8 cellular contexts compared by ENCODE assay signal in genomic region chr12:111405149-111405855, GRCh38. TPM values are rescaled to one million over a fixed set of nuclear protein-coding genes. Genes with fewer than 3 reads are reported as not detected.
A peak's percentile ranks its signal among the peaks of the same experiment; 100 is the strongest.
DNase-seq lines count a peak whose midpoint lies in the region; ATAC-seq and TF ChIP-seq lines count a peak whose summit lies in the region.

No MANE protein-coding gene starts in this region.

- H4K20me1 ChIP-seq in smooth muscle cell (ENCODE audit: low read depth) = peaks cover 17% of the 10 kb centered on the region

- peaks cover 40% of the 10 kb centered on the region for H3K79me2 ChIP-seq in smooth muscle cell (ENCODE audit: low read depth)

- H3K4me2 ChIP-seq in smooth muscle cell = peak overlapping the region; percentile 97

- TF ChIP-seq POLR2A in breast epithelium (IDR thresholded peaks at IDR 0.05) = no peak

- intact Hi-C loops in breast epithelium (cut with DNase I; ENCODE audit: low total_unique reads) = no loop called here

- no peak overlapping the region for H3K9ac ChIP-seq in smooth muscle cell (ENCODE audit: low read depth)

- no peaks in the 10 kb centered on the region for H3K36me3 ChIP-seq in WERI-Rb-1
- H3K36me3 ChIP-seq in breast epithelium = no peaks in the 10 kb centered on the region
- H3K36me3 ChIP-seq in smooth muscle cell (ENCODE audit: low read depth) = no peaks in the 10 kb centered on the region

- TF ChIP-seq CTCF in AG09309 (IDR thresholded peaks at IDR 0.05; ENCODE audit: control insufficient read depth, insufficient read depth, low read depth, low read length, missing control alignments) (peak; percentile 21), WERI-Rb-1 (IDR thresholded peaks at IDR 0.05; ENCODE audit: low read depth, low read length) (peak; percentile 65), breast epithelium (IDR thresholded peaks at IDR 0.05) (peak in 2 of 3 donors; percentile 19 to 21), smooth muscle cell (IDR thresholded peaks at IDR 0.05; ENCODE audit: borderline replicate concordance, insufficient read depth, poor library complexity, severe bottlenecking) (peak; percentile 50)

- H3K27me3 ChIP-seq in WERI-Rb-1 (ENCODE audit: insufficient read depth, low read depth, severe bottlenecking) (no peaks in the 10 kb centered on the region), breast epithelium (no peaks in the 10 kb centered on the region), smooth muscle cell (ENCODE audit: low read depth) (no peaks in the 10 kb centered on the region)

- no peak overlapping the region for H2AFZ ChIP-seq in smooth muscle cell (ENCODE audit: low read depth)

- DNase-seq in AG09309 (ENCODE audit: low read depth) (no peak), NCI-H2196 treated with DMSO at 0.1 percent for 48 hours (lab: John Stamatoyannopoulos, UW; ENCODE audit: unreplicated experiment) (peak; percentile 87), WERI-Rb-1 (peak; percentile 96), breast epithelium (ENCODE audit: low spot score in 2 of 2) (peak; percentile 85 to 90), iPS-NIHi11 (ENCODE audit: low spot score) (peak; percentile 94), smooth muscle cell (lab: John Stamatoyannopoulos, UW; ENCODE audit: unreplicated experiment) (peak; percentile 91)

- ATAC-seq in GM18909 (IDR thresholded peaks at IDR 0.05; ENCODE audit: poor library complexity, unreplicated experiment) (peak; percentile 62), HG03139 (IDR thresholded peaks at IDR 0.05; ENCODE audit: unreplicated experiment) (peak; percentile 49)

- H3K27ac ChIP-seq in WERI-Rb-1 (peak overlapping the region; percentile 25; the same call in 1 of the 2 replicates), breast epithelium (peak overlapping the region; percentile 93), smooth muscle cell (ENCODE audit: low read depth) (peak overlapping the region; percentile 72)

- WGBS in smooth muscle cell (ENCODE audit: low lambda C conversion rate) = 2% methylated on average over 42 of the region's 59 CpGs

- peaks cover 13% of the 10 kb centered on the region for H3F3A ChIP-seq in smooth muscle cell (ENCODE audit: low read depth)

- no peaks in the 10 kb centered on the region for H3K9me3 ChIP-seq in WERI-Rb-1 (ENCODE audit: severe bottlenecking)
- no peaks in the 10 kb centered on the region for H3K9me3 ChIP-seq in breast epithelium
- no peaks in the 10 kb centered on the region for H3K9me3 ChIP-seq in smooth muscle cell (replicated peaks; ENCODE audit: low read depth)

- peak overlapping the region; percentile 66 for H3K4me3 ChIP-seq in AG09309 (ENCODE audit: control insufficient read depth, low read depth, low read length)
- peak overlapping the region; percentile 45 for H3K4me3 ChIP-seq in WERI-Rb-1 (ENCODE audit: low read depth, low read length)
- H3K4me3 ChIP-seq in breast epithelium = peak overlapping the region; percentile 68 to 92 (median 90)
- H3K4me3 ChIP-seq in smooth muscle cell = peak overlapping the region; percentile 87

- peaks cover 6 to 8% of the 10 kb centered on the region in 2 donors for H3K4me1 ChIP-seq in breast epithelium
- H3K4me1 ChIP-seq in smooth muscle cell (ENCODE audit: low read depth) = peaks cover 28% of the 10 kb centered on the region

RNA-seq across cellular contexts. Expression of gene SH2B3, which starts 0.4 kb away (rescaled TPM):
- total RNA-seq in breast epithelium (10 to 100 TPM; 13.9 to 27.4 (median 17.4) TPM), smooth muscle cell (5.2 and 6.1 TPM in 2 replicates)
- polyA plus RNA-seq in smooth muscle cell = 3.7 and 4.7 TPM in 2 replicates

RNA-seq across cellular contexts. Expression of gene PHETA1, which starts 36.4 kb away (rescaled TPM):
- total RNA-seq in breast epithelium (10 to 100 TPM in 2 of 3 donors, 1 to 10 TPM in 1; 6.6 to 10.9 (median 10.2) TPM), smooth muscle cell (2.9 and 6.3 TPM in 2 replicates)
- polyA plus RNA-seq in smooth muscle cell = 9.3 and 13.6 TPM in 2 replicates

Comparison
In these comparisons a context has a peak if more than half of its experiments do, and no peak if none do; other contexts are left out.
1. H3K27ac ChIP-seq: peak in every context shown above with its lines; median percentile 93 in breast epithelium; 72 in smooth muscle cell; 25 in WERI-Rb-1.